In the genomic region with DNA sequence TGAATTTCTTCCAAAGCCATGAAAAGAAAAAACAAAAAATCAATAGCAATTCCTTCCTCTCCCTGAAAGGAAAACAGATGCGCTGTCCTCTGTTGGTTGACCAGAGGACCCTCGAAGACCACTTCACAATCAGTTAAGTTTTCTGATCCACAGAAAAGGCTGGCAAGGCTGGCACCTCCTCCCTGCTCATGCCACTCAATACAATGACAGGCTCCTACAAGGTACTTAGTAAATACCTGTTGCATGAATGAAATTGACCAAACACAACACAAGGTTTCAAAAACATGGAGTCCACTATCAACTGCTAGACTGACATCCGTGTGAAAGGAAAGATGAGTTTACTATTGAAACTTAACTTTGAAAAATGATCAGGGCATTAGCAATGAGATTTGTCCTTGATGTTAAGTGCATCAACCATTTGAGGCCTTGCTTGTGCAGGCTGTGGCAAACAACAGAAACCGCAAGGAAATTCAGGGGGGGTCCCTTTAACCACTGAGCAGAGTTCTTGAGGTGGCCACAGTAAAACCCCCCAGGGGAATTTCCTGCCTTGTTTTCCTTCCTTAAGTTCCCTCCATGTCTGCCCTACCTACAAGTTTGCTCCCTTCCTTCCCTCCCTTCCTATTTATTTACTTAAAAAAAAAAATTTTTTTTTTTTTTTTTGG, we compare ENCODE assay signal across 1 cellular context.
TF ChIP-seq lines count a peak whose summit lies in the region.

No MANE protein-coding gene starts in this region.

TF ChIP-seq in HepG2, 621 proteins besides CTCF, POLR2A, EP300 and RAD21:
- TF ChIP-seq SP1 (IDR thresholded peaks at IDR 0.05), result no peak
- TF ChIP-seq SP1 (CRISPR knock-in tag; IDR thresholded peaks at IDR 0.05), result no peak
- TF ChIP-seq KLF12 (CRISPR knock-in tag; IDR thresholded peaks at IDR 0.05; ENCODE audit: borderline replicate concordance), result no peak
- no peak for TF ChIP-seq PPARG (CRISPR knock-in tag; conservative IDR thresholded peaks at IDR 0.05)
- TF ChIP-seq MTF1 (CRISPR knock-in tag; IDR thresholded peaks at IDR 0.05), result no peak
- no peak for TF ChIP-seq ZNF460 (CRISPR knock-in tag; IDR thresholded peaks at IDR 0.05; ENCODE audit: borderline replicate concordance)
- TF ChIP-seq KDM3A (CRISPR knock-in tag; IDR thresholded peaks at IDR 0.05; ENCODE audit: low read depth), result no peak
- TF ChIP-seq, protein P1, sequence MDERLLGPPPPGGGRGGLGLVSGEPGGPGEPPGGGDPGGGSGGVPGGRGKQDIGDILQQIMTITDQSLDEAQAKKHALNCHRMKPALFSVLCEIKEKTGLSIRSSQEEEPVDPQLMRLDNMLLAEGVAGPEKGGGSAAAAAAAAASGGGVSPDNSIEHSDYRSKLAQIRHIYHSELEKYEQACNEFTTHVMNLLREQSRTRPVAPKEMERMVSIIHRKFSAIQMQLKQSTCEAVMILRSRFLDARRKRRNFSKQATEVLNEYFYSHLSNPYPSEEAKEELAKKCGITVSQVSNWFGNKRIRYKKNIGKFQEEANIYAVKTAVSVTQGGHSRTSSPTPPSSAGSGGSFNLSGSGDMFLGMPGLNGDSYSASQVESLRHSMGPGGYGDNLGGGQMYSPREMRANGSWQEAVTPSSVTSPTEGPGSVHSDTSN (CRISPR knock-in tag; IDR thresholded peaks at IDR 0.05), result no peak
- no peak for TF ChIP-seq SOX13 (IDR thresholded peaks at IDR 0.05)
- no peak for TF ChIP-seq SOX13 (CRISPR knock-in tag; conservative IDR thresholded peaks at IDR 0.05 in 1 of 2, IDR thresholded peaks at IDR 0.05 in 1 of 2)
- TF ChIP-seq, protein P2, sequence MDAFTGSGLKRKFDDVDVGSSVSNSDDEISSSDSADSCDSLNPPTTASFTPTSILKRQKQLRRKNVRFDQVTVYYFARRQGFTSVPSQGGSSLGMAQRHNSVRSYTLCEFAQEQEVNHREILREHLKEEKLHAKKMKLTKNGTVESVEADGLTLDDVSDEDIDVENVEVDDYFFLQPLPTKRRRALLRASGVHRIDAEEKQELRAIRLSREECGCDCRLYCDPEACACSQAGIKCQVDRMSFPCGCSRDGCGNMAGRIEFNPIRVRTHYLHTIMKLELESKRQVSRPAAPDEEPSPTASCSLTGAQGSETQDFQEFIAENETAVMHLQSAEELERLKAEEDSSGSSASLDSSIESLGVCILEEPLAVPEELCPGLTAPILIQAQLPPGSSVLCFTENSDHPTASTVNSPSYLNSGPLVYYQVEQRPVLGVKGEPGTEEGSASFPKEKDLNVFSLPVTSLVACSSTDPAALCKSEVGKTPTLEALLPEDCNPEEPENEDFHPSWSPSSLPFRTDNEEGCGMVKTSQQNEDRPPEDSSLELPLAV (CRISPR knock-in tag; conservative IDR thresholded peaks at IDR 0.05; ENCODE audit: low read depth), result no peak
- TF ChIP-seq, protein P3, sequence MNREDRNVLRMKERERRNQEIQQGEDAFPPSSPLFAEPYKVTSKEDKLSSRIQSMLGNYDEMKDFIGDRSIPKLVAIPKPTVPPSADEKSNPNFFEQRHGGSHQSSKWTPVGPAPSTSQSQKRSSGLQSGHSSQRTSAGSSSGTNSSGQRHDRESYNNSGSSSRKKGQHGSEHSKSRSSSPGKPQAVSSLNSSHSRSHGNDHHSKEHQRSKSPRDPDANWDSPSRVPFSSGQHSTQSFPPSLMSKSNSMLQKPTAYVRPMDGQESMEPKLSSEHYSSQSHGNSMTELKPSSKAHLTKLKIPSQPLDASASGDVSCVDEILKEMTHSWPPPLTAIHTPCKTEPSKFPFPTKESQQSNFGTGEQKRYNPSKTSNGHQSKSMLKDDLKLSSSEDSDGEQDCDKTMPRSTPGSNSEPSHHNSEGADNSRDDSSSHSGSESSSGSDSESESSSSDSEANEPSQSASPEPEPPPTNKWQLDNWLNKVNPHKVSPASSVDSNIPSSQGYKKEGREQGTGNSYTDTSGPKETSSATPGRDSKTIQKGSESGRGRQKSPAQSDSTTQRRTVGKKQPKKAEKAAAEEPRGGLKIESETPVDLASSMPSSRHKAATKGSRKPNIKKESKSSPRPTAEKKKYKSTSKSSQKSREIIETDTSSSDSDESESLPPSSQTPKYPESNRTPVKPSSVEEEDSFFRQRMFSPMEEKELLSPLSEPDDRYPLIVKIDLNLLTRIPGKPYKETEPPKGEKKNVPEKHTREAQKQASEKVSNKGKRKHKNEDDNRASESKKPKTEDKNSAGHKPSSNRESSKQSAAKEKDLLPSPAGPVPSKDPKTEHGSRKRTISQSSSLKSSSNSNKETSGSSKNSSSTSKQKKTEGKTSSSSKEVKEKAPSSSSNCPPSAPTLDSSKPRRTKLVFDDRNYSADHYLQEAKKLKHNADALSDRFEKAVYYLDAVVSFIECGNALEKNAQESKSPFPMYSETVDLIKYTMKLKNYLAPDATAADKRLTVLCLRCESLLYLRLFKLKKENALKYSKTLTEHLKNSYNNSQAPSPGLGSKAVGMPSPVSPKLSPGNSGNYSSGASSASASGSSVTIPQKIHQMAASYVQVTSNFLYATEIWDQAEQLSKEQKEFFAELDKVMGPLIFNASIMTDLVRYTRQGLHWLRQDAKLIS (CRISPR knock-in tag; IDR thresholded peaks at IDR 0.05), result no peak
